In genomic region chr2:65749549-65749948, GRCh38 we compare ENCODE assay signal across 22 cellular contexts.
A peak's percentile ranks its signal among the peaks of the same experiment; 100 is the strongest.
DNase-seq lines count a peak whose midpoint lies in the region; ATAC-seq and TF ChIP-seq lines count a peak whose summit lies in the region.
"Had no signal": no experiment of that assay in that cellular context is flagged by ENCODE, and none has a peak within 500 bp of the region (broad histone marks: within the 10 kb centered on the region; RNA-seq: fewer than 3 reads in every experiment).

No MANE protein-coding gene starts in this region.

- no peak overlapping the region for H3K4me3 ChIP-seq in foreskin fibroblast (ENCODE audit: low read depth in 1 of 2, low read length in 2 of 2)
- H3K4me3 ChIP-seq: tibial artery had no signal

- TF ChIP-seq CTCF in foreskin fibroblast (IDR thresholded peaks at IDR 0.05; ENCODE audit: low read depth, low read length), result no peak

- H3K4me1 Mint-ChIP-seq in activated CD4-positive, alpha-beta memory T cell treated with anti-CD3 and anti-CD28 coated beads, Interleukin-2, amount 10 ng/mL, durations not matched to agents 7 days and 5 days, result no peaks in the 10 kb centered on the region
- H3K4me1 Mint-ChIP-seq: activated naive CD4-positive, alpha-beta T cell treated with anti-CD3 and anti-CD28 coated beads, Interleukin-2, amount 50 U/mL, for 24 hours; CD4-positive, CD25-positive, alpha-beta regulatory T cell had no signal

- H3K36me3 Mint-ChIP-seq in activated CD4-positive, alpha-beta memory T cell treated with anti-CD3 and anti-CD28 coated beads, Interleukin-2, amount 10 ng/mL, durations not matched to agents 7 days and 5 days (ENCODE audit: low read depth), result no peaks in the 10 kb centered on the region
- H3K36me3 Mint-ChIP-seq: activated naive CD4-positive, alpha-beta T cell treated with anti-CD3 and anti-CD28 coated beads, Interleukin-2, amount 50 U/mL, for 24 hours; CD4-positive, CD25-positive, alpha-beta regulatory T cell had no signal

- ATAC-seq in GM21619 (IDR thresholded peaks at IDR 0.05; ENCODE audit: unreplicated experiment), result no peak
- ATAC-seq: activated CD4-positive, CD25-positive, alpha-beta regulatory T cell treated with anti-CD3 and anti-CD28 coated beads, Interleukin-2, amount 50 U/mL, for 24 hours; Right ventricle myocardium inferior; sciatic nerve had no signal

- POLR2A ChIA-PET in activated CD4-positive, alpha-beta memory T cell treated with anti-CD3 and anti-CD28 coated beads, Interleukin-2, amount 10 ng/mL, durations not matched to agents 7 days and 5 days (lab: Charles Lee), result no interaction called here

- no peak overlapping the region for H3K27ac Mint-ChIP-seq in activated CD4-positive, alpha-beta memory T cell treated with anti-CD3 and anti-CD28 coated beads, Interleukin-2, amount 10 ng/mL, durations not matched to agents 7 days and 5 days
- H3K27ac Mint-ChIP-seq: activated naive CD4-positive, alpha-beta T cell treated with anti-CD3 and anti-CD28 coated beads, Interleukin-2, amount 50 U/mL, for 24 hours; CD4-positive, CD25-positive, alpha-beta regulatory T cell had no signal

- H3K4me3 Mint-ChIP-seq in activated CD4-positive, alpha-beta memory T cell treated with anti-CD3 and anti-CD28 coated beads, Interleukin-2, amount 10 ng/mL, durations not matched to agents 7 days and 5 days, result no peak overlapping the region
- H3K4me3 Mint-ChIP-seq: activated naive CD4-positive, alpha-beta T cell treated with anti-CD3 and anti-CD28 coated beads, Interleukin-2, amount 50 U/mL, for 24 hours; CD4-positive, CD25-positive, alpha-beta regulatory T cell; neural crest cell had no signal

- intact Hi-C loops in posterior cingulate gyrus (cut with DNase I), result no loop called here

- CTCF ChIA-PET in activated CD4-positive, alpha-beta memory T cell treated with anti-CD3 and anti-CD28 coated beads, Interleukin-2, amount 10 ng/mL, durations not matched to agents 7 days and 5 days (lab: Charles Lee), result no interaction called here

- DNase-seq in HCEC 1CT (peak; percentile 3), amniotic stem cell (lab: John Stamatoyannopoulos, UW) (peak; percentile 18), foreskin fibroblast (peak; percentile 5 to 21), stromal cell of bone marrow (ENCODE audit: low read depth) (peak; percentile 74), activated gamma-delta T cell treated with Interleukin-2 at 50 U/mL for 16 hours (no peak), posterior cingulate gyrus (no peak)
- no peak for DNase-seq in activated CD4-positive, alpha-beta memory T cell treated with anti-CD3 and anti-CD28 coated beads, Interleukin-2, amount 10 ng/mL, durations not matched to agents 7 days and 5 days
- DNase-seq: activated CD8-positive, alpha-beta memory T cell treated with anti-CD3 and anti-CD28 coated beads, Interleukin-2, amount 50 U/mL, for 48 hours; CD4-positive, CD25-positive, alpha-beta regulatory T cell; glutamatergic neuron; H7; mesendoderm; NCI-H1092; stimulated activated CD4-positive, alpha-beta T cell treated with anti-CD3 and anti-CD28 coated beads, Interleukin-4, amount 100 ng/mL, for 24 hours; T-helper 2 cell; tibial artery had no signal

- H3K9me3 Mint-ChIP-seq in activated CD4-positive, alpha-beta memory T cell treated with anti-CD3 and anti-CD28 coated beads, Interleukin-2, amount 10 ng/mL, durations not matched to agents 7 days and 5 days, result no peaks in the 10 kb centered on the region
- H3K9me3 Mint-ChIP-seq: activated naive CD4-positive, alpha-beta T cell treated with anti-CD3 and anti-CD28 coated beads, Interleukin-2, amount 50 U/mL, for 24 hours; neural crest cell had no signal

- H3K27me3 Mint-ChIP-seq in activated CD4-positive, alpha-beta memory T cell treated with anti-CD3 and anti-CD28 coated beads, Interleukin-2, amount 10 ng/mL, durations not matched to agents 7 days and 5 days, result no peaks in the 10 kb centered on the region

Comparison
In these comparisons a context has a peak if more than half of its experiments do, and no peak if none do; other contexts are left out.
1. DNase-seq: peak in HCEC 1CT (single experiment), amniotic stem cell (single experiment), foreskin fibroblast (2 of 2) and stromal cell of bone marrow (single experiment); none in activated gamma-delta T cell treated with Interleukin-2 at 50 U/mL for 16 hours (single experiment), activated CD4-positive, alpha-beta memory T cell treated with anti-CD3 and anti-CD28 coated beads, Interleukin-2, amount 10 ng/mL, durations not matched to agents 7 days and 5 days (single experiment) and posterior cingulate gyrus (0 of 10).